In genomic region chr16:30571444-30572322, GRCh38 we compare ENCODE assay signal across 8 cellular contexts. TPM values are rescaled to one million over a fixed set of nuclear protein-coding genes. Genes with fewer than 3 reads are reported as not detected.
A peak's percentile ranks its signal among the peaks of the same experiment; 100 is the strongest.
DNase-seq lines count a peak whose midpoint lies in the region; ATAC-seq and TF ChIP-seq lines count a peak whose summit lies in the region.

TSS of gene ZNF688 (minus strand) at chr16:30571714. CDS start at chr16:30571629, 85 bp downstream.

- no peaks in the 10 kb centered on the region for H3K27me3 ChIP-seq in duodenal mucosa (ENCODE audit: control insufficient read depth in 1 of 2, insufficient read depth in 2 of 2, low read length in 2 of 2)
- no peaks in the 10 kb centered on the region for H3K27me3 ChIP-seq in right lobe of liver

- H3K9me3 ChIP-seq in duodenal mucosa (ENCODE audit: control insufficient read depth in 1 of 2, low read length in 2 of 2) (no peaks in the 10 kb centered on the region), right lobe of liver (no peaks in the 10 kb centered on the region)

- peak; percentile 70 to 98 (median 91) for DNase-seq in C1 segment of cervical spinal cord (lab: John Stamatoyannopoulos, UW)
- peak; percentile 97 for DNase-seq in NCI-H82 (lab: John Stamatoyannopoulos, UW)
- peak; percentile 91 to 93 for DNase-seq in activated CD4-positive, alpha-beta T cell treated with anti-CD3 and anti-CD28 coated beads, Interleukin-2, amount 50 U/mL, for 48 hours
- peak; percentile 91 to 92 (median 92) for DNase-seq in right lobe of liver
- peak; percentile 85 to 97 for DNase-seq in stimulated activated CD4-positive, alpha-beta T cell treated with anti-CD3 and anti-CD28 coated beads, Interleukin-4, amount 100 ng/mL, for 4 hours

- WGBS in right lobe of liver (ENCODE audit: insufficient coverage, low coverage, low lambda C conversion rate, missing lambda C conversion rate): 0% methylated on average over 16 of the region's 67 CpGs

- H3K4me1 ChIP-seq in duodenal mucosa (ENCODE audit: control insufficient read depth in 1 of 2, insufficient read depth in 2 of 2, low read length in 2 of 2) (peaks cover 20 to 22% of the 10 kb centered on the region in 2 donors), right lobe of liver (peaks cover 0 to 12% (median under 1%) of the 10 kb centered on the region in 4 donors)

- peak; percentile 80 for ATAC-seq in GM19372 (IDR thresholded peaks at IDR 0.05; ENCODE audit: low read depth, unreplicated experiment)
- peak; percentile 52 for ATAC-seq in HG03565 (IDR thresholded peaks at IDR 0.05; ENCODE audit: unreplicated experiment)
- ATAC-seq in right lobe of liver: peak; percentile 75 to 87 (median 84)

- intact Hi-C loops in right lobe of liver (cut with DNase I): no loop called here

- H3K4me3 ChIP-seq in duodenal mucosa (ENCODE audit: low read depth in 1 of 2, low read length in 2 of 2) (peak within 1 kb of the TSS; percentile 87 to 89), right lobe of liver (peak within 1 kb of the TSS; percentile 64 to 77 (median 72))

- H3K36me3 ChIP-seq in duodenal mucosa (ENCODE audit: control insufficient read depth in 1 of 2, insufficient read depth in 2 of 2, low read length in 2 of 2) (no peaks in the 10 kb centered on the region), right lobe of liver (no peaks in the 10 kb centered on the region)

- TF ChIP-seq CTCF in right lobe of liver (IDR thresholded peaks at IDR 0.05): no peak

- peak; percentile 53 for TF ChIP-seq POLR2A in right lobe of liver (IDR thresholded peaks at IDR 0.05)

- H3K27ac ChIP-seq in duodenal mucosa (ENCODE audit: low read depth, low read length) (peak within 1 kb of the TSS; percentile 87), right lobe of liver (peak within 1 kb of the TSS; percentile 89 to 94 (median 91))

- H3K9ac ChIP-seq in duodenal mucosa (ENCODE audit: low read depth in 1 of 2, low read length in 2 of 2): peak within 1 kb of the TSS; percentile 94 to 96

RNA-seq across cellular contexts. Expression of gene ZNF688, which starts in this region (rescaled TPM):
- total RNA-seq in right lobe of liver: 10 to 100 TPM in 1 of 6 experiments, 1 to 10 TPM in 5; 4.0 to 11.5 (median 6.5) TPM

Comparison
In these comparisons a context has a peak if more than half of its experiments do, and no peak if none do; other contexts are left out.
1. Peak in every context shown above with its lines: DNase-seq, ATAC-seq, H3K4me3 ChIP-seq and H3K27ac ChIP-seq.